In genomic region chr15:90191344-90191687, GRCh38 we compare ENCODE assay signal across 8 cellular contexts. TPM values are rescaled to one million over a fixed set of nuclear protein-coding genes. Genes with fewer than 3 reads are reported as not detected.
DNase-seq lines count a peak whose midpoint lies in the region; ATAC-seq and TF ChIP-seq lines count a peak whose summit lies in the region.

No MANE protein-coding gene starts in this region.

- H3K27ac ChIP-seq in neutrophil, result peak overlapping the region; percentile 85

- ATAC-seq in GM18511 (IDR thresholded peaks at IDR 0.05; ENCODE audit: unreplicated experiment) (peak; percentile 28), HG02678 (IDR thresholded peaks at IDR 0.05; ENCODE audit: unreplicated experiment) (peak; percentile 28), HG03469 (IDR thresholded peaks at IDR 0.05; ENCODE audit: unreplicated experiment) (no peak)
- no peak for ATAC-seq in activated naive CD8-positive, alpha-beta T cell treated with anti-CD3 and anti-CD28 coated beads, Interleukin-2, amount 10 ng/mL, durations not matched to agents 7 days and 5 days (ENCODE audit: low read depth)

- peaks cover 25% of the 10 kb centered on the region for H3K4me1 Mint-ChIP-seq in activated naive CD8-positive, alpha-beta T cell treated with anti-CD3 and anti-CD28 coated beads, Interleukin-2, amount 10 ng/mL, durations not matched to agents 7 days and 5 days

- peaks cover 30% of the 10 kb centered on the region for H3K36me3 ChIP-seq in neutrophil

- H3K4me1 ChIP-seq in neutrophil (ENCODE audit: control insufficient read depth in 1 of 2, insufficient read depth in 1 of 2, low read depth in 1 of 2, low read length in 1 of 2), result peaks cover 85 to 88% of the 10 kb centered on the region in 2 experiments

- H3K9me3 ChIP-seq in neutrophil, result no peaks in the 10 kb centered on the region

- H3K27me3 Mint-ChIP-seq in activated naive CD8-positive, alpha-beta T cell treated with anti-CD3 and anti-CD28 coated beads, Interleukin-2, amount 10 ng/mL, durations not matched to agents 7 days and 5 days, result no peaks in the 10 kb centered on the region

- POLR2A ChIA-PET in activated naive CD8-positive, alpha-beta T cell treated with anti-CD3 and anti-CD28 coated beads, Interleukin-2, amount 10 ng/mL, durations not matched to agents 7 days and 5 days (lab: Charles Lee), result interaction anchor here (1.3 to 4.3 kb wide), 2 partner anchors 10 to 42 kb away, joined by 4 to 36 read pairs; partner anchors contain the start of genes CIB1, GDPGP1 and SEMA4B

- no peaks in the 10 kb centered on the region for H3K27me3 ChIP-seq in neutrophil

- H3K9me3 Mint-ChIP-seq in activated naive CD8-positive, alpha-beta T cell treated with anti-CD3 and anti-CD28 coated beads, Interleukin-2, amount 10 ng/mL, durations not matched to agents 7 days and 5 days, result no peaks in the 10 kb centered on the region

- TF ChIP-seq CTCF in neutrophil (IDR thresholded peaks at IDR 0.05), result no peak

- no peaks in the 10 kb centered on the region for H3K36me3 Mint-ChIP-seq in activated naive CD8-positive, alpha-beta T cell treated with anti-CD3 and anti-CD28 coated beads, Interleukin-2, amount 10 ng/mL, durations not matched to agents 7 days and 5 days

- H3K4me3 Mint-ChIP-seq in activated naive CD8-positive, alpha-beta T cell treated with anti-CD3 and anti-CD28 coated beads, Interleukin-2, amount 10 ng/mL, durations not matched to agents 7 days and 5 days, result no peak overlapping the region

- peak overlapping the region; percentile 63 for H3K27ac Mint-ChIP-seq in activated naive CD8-positive, alpha-beta T cell treated with anti-CD3 and anti-CD28 coated beads, Interleukin-2, amount 10 ng/mL, durations not matched to agents 7 days and 5 days

- H3K4me3 ChIP-seq in neutrophil (ENCODE audit: low read depth in 1 of 2, low read length in 1 of 2), result peak overlapping the region in 1 of 2 experiments; percentile 15

- no peak for DNase-seq in activated naive CD8-positive, alpha-beta T cell treated with anti-CD3 and anti-CD28 coated beads, Interleukin-2, amount 10 ng/mL, durations not matched to agents 7 days and 5 days
- DNase-seq in NOMO-1 treated with DMSO at 0.1 percent for 48 hours (lab: John Stamatoyannopoulos, UW; ENCODE audit: unreplicated experiment) (no peak), GM19238 (ENCODE audit: insufficient read length, low spot score) (no peak), superior temporal gyrus (ENCODE audit: extremely low spot score) (no peak)

RNA-seq across cellular contexts. Expression of gene SEMA4B, which starts 9.8 kb away (rescaled TPM):
- 10 to 100 TPM; 14.1 to 15.4 TPM for total RNA-seq in activated naive CD8-positive, alpha-beta T cell treated with anti-CD3 and anti-CD28 coated beads, Interleukin-2, amount 10 ng/mL, durations not matched to agents 7 days and 5 days

RNA-seq across cellular contexts. Expression of gene CIB1, which starts 42.4 kb away (rescaled TPM):
- 100 to 1,000 TPM; 129 to 130 TPM for total RNA-seq in activated naive CD8-positive, alpha-beta T cell treated with anti-CD3 and anti-CD28 coated beads, Interleukin-2, amount 10 ng/mL, durations not matched to agents 7 days and 5 days

RNA-seq across cellular contexts. Expression of gene GDPGP1, which starts 42.7 kb away (rescaled TPM):
- 10 to 100 TPM; 10.2 to 10.3 TPM for total RNA-seq in activated naive CD8-positive, alpha-beta T cell treated with anti-CD3 and anti-CD28 coated beads, Interleukin-2, amount 10 ng/mL, durations not matched to agents 7 days and 5 days

RNA-seq across cellular contexts. Expression of gene TTLL13, which starts 58.0 kb away (rescaled TPM):
- 1 to 10 TPM in 1 of 2 experiments, under 1 TPM in 1; 0.47 to 1.5 TPM for total RNA-seq in activated naive CD8-positive, alpha-beta T cell treated with anti-CD3 and anti-CD28 coated beads, Interleukin-2, amount 10 ng/mL, durations not matched to agents 7 days and 5 days

Comparison
In these comparisons a context has a peak if more than half of its experiments do, and no peak if none do; other contexts are left out.
1. ATAC-seq: peak in GM18511 (single experiment) and HG02678 (single experiment); none in activated naive CD8-positive, alpha-beta T cell treated with anti-CD3 and anti-CD28 coated beads, Interleukin-2, amount 10 ng/mL, durations not matched to agents 7 days and 5 days (single experiment) and HG03469 (single experiment).